ENCODE assay signal across 8 cellular contexts in the genomic region with DNA sequence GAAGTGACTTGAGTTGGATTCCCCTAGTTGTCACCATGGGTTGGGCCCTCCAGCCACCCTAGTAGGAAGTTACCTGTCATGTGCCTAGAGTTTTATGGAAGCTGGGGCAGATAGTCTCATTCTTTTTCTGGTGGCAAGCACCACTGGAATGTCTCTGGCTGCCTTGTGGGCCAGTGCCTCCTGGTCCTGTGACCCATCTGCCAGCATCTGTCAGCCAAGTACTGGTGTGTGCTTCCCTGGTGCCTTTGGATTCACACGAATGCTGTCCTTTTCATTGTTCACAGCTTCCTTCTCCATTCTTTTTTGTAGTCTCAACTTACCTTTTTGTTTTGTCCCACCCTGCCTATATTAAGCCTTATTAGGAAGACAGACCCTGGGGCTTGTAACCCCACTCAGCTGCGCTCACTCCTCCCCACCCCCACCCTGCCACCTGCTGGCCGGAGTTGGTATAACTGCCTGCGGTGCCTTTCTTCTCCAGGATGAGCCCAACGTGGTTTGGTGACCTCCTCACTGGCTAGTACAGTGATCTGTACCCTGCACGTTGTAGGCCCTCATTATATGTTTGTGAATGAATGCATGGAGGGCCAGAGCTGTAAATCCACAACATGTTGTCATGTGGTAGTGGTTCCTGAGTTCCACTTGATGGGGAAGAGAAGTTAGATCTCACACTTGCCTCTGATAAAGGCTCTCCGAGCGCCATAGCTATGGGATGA.
DNase-seq lines count a peak whose midpoint lies in the region; ATAC-seq, FAIRE-seq and TF ChIP-seq lines count a peak whose summit lies in the region.

No MANE protein-coding gene starts in this region.

- no peak for TF ChIP-seq POLR2A in Peyer's patch (IDR thresholded peaks at IDR 0.05)

- H3K9me3 ChIP-seq in Peyer's patch, result no peaks in the 10 kb centered on the region

- H3K27me3 ChIP-seq in Peyer's patch, result no peaks in the 10 kb centered on the region

- ATAC-seq in left ventricle myocardium superior (peak; percentile 39), HG03460 (IDR thresholded peaks at IDR 0.05; ENCODE audit: unreplicated experiment) (no peak), GM21528 (IDR thresholded peaks at IDR 0.05; ENCODE audit: low FRiP score, unreplicated experiment) (no peak)

- peaks cover 9% of the 10 kb centered on the region for H3K4me1 Mint-ChIP-seq in activated naive CD4-positive, alpha-beta T cell treated with anti-CD3 and anti-CD28 coated beads for 36 hours (ENCODE audit: low read depth)

- peak; percentile 68 for FAIRE-seq in GM18507 (lab: Jason Lieb, UNC)

- H3K36me3 Mint-ChIP-seq in activated naive CD4-positive, alpha-beta T cell treated with anti-CD3 and anti-CD28 coated beads for 36 hours (ENCODE audit: low read depth), result no peaks in the 10 kb centered on the region

- CTCF ChIA-PET in activated naive CD4-positive, alpha-beta T cell treated with anti-CD3 and anti-CD28 coated beads for 36 hours (lab: Charles Lee), result interaction anchor here (0.5 to 4.1 kb wide), 18 partner anchors 8 to 358 kb away, joined by 3 to 27 read pairs (median 4); no protein-coding TSS in a partner anchor

- no peak overlapping the region for H3K27ac Mint-ChIP-seq in activated naive CD4-positive, alpha-beta T cell treated with anti-CD3 and anti-CD28 coated beads for 36 hours

- H3K27ac ChIP-seq in Peyer's patch, result no peak overlapping the region

- H3K27me3 Mint-ChIP-seq in activated naive CD4-positive, alpha-beta T cell treated with anti-CD3 and anti-CD28 coated beads for 36 hours (ENCODE audit: low read depth), result peaks cover 37% of the 10 kb centered on the region

- intact Hi-C loops in activated naive CD4-positive, alpha-beta T cell treated with anti-CD3 and anti-CD28 coated beads for 36 hours (cut with micrococcal nuclease), result loop anchor here (1.0 to 2.0 kb wide), 3 partner anchors 68 to 130 kb away; no protein-coding TSS in a partner anchor
- intact Hi-C loops in left ventricle myocardium superior (cut with micrococcal nuclease), result loop anchor here (10.0 kb wide), 2 partner anchors 52 to 58 kb away; no protein-coding TSS in a partner anchor

- no peak overlapping the region for H3K4me3 ChIP-seq in Peyer's patch

- TF ChIP-seq CTCF in Peyer's patch (IDR thresholded peaks at IDR 0.05), result peak; percentile 42 to 78 (median 73)

- H3K36me3 ChIP-seq in Peyer's patch, result no peaks in the 10 kb centered on the region

- peak; percentile 86 for DNase-seq in AG08396 (ENCODE audit: low spot score)
- DNase-seq in GM18507 (ENCODE audit: extremely low spot score, insufficient read length, low read depth), result peak; percentile 44
- DNase-seq in Peyer's patch, result peak; percentile 33 to 75 (median 73)
- DNase-seq in activated naive CD4-positive, alpha-beta T cell treated with anti-CD3 and anti-CD28 coated beads for 36 hours, result peak; percentile 79
- DNase-seq in left ventricle myocardium superior, result peak; percentile 69
- DNase-seq in stimulated activated CD4-positive, alpha-beta T cell treated with anti-CD3 and anti-CD28 coated beads, Interleukin-15, amount 100 ng/mL, for 48 hours (ENCODE audit: low read depth in 2 of 2), result peak; percentile 24 to 56

- no peaks in the 10 kb centered on the region for H3K9me3 Mint-ChIP-seq in activated naive CD4-positive, alpha-beta T cell treated with anti-CD3 and anti-CD28 coated beads for 36 hours

- peaks cover 0 to 28% (median 6%) of the 10 kb centered on the region in 4 donors for H3K4me1 ChIP-seq in Peyer's patch

- H3K4me3 Mint-ChIP-seq in activated naive CD4-positive, alpha-beta T cell treated with anti-CD3 and anti-CD28 coated beads for 36 hours, result no peak overlapping the region
